1 cellular context compared by ENCODE assay signal in genomic region chr10:72332423-72333110, GRCh38.
TF ChIP-seq lines count a peak whose summit lies in the region.

No MANE protein-coding gene starts in this region.

TF ChIP-seq in HEK293, 187 proteins besides CTCF, POLR2A, EP300 and RAD21 (continued from another document):
- no peak for TF ChIP-seq ZNF518A (tag by site-specific recombination; conservative IDR thresholded peaks at IDR 0.05; ENCODE audit: low read depth)
- TF ChIP-seq, protein P1, sequence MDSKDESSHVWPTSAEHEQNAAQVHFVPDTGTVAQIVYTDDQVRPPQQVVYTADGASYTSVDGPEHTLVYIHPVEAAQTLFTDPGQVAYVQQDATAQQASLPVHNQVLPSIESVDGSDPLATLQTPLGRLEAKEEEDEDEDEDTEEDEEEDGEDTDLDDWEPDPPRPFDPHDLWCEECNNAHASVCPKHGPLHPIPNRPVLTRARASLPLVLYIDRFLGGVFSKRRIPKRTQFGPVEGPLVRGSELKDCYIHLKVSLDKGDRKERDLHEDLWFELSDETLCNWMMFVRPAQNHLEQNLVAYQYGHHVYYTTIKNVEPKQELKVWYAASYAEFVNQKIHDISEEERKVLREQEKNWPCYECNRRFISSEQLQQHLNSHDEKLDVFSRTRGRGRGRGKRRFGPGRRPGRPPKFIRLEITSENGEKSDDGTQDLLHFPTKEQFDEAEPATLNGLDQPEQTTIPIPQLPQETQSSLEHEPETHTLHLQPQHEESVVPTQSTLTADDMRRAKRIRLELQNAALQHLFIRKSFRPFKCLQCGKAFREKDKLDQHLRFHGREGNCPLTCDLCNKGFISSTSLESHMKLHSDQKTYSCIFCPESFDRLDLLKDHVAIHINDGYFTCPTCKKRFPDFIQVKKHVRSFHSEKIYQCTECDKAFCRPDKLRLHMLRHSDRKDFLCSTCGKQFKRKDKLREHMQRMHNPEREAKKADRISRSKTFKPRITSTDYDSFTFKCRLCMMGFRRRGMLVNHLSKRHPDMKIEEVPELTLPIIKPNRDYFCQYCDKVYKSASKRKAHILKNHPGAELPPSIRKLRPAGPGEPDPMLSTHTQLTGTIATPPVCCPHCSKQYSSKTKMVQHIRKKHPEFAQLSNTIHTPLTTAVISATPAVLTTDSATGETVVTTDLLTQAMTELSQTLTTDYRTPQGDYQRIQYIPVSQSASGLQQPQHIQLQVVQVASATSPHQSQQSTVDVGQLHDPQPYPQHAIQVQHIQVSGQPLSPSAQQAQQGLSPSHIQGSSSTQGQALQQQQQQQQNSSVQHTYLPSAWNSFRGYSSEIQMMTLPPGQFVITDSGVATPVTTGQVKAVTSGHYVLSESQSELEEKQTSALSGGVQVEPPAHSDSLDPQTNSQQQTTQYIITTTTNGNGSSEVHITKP (tag by site-specific recombination; IDR thresholded peaks at IDR 0.05), result peak; percentile 61
- peak; percentile 76 for TF ChIP-seq ZBTB48 (tag by site-specific recombination; IDR thresholded peaks at IDR 0.05)
- 0 out of 2 replicates have a peak, but pooled peaks have one; percentile 35 for TF ChIP-seq ZBTB17 (tag by site-specific recombination; IDR thresholded peaks at IDR 0.05)
